Comparison of ENCODE assay signal across 8 cellular contexts in the genomic region with DNA sequence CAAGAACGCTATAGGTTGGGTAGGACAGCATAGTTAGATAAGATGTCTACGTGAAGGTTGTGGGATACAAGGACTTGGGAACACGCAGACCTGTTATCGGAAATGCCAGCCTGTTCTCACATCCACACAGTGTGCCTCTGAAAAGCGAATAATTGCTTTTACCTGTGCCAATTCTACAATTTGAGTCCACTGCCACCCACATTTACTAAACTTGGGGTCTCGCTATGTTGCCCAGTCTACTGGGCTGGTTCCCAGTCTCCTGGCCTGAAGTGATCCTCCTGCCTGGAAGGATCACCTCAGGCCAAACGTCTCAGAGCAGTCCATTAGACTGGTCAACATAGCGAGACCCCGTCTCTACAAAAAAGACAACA. TPM values are rescaled to one million over a fixed set of nuclear protein-coding genes. Genes with fewer than 3 reads are reported as not detected.
A peak's percentile ranks its signal among the peaks of the same experiment; 100 is the strongest.
DNase-seq lines count a peak whose midpoint lies in the region; ATAC-seq and TF ChIP-seq lines count a peak whose summit lies in the region.

No MANE protein-coding gene starts in this region.

- H3K36me3 ChIP-seq in gastrocnemius medialis: peaks cover 0 to 9% of the 10 kb centered on the region in 2 donors

- H3K27me3 Mint-ChIP-seq in T-helper 17 cell: no peaks in the 10 kb centered on the region

- in situ Hi-C loops in gastrocnemius medialis (cut with MboI; ENCODE audit: low sequenced_read_pairs in 4 of 4): loop anchor here in 2 of 4 donors (10.0 to 25.0 kb wide), 2 partner anchors 212 to 220 kb away; a partner anchor contains a TSS

- H3K9me3 ChIP-seq in T-helper 17 cell (ENCODE audit: control insufficient read depth, low read length, poor library complexity, severe bottlenecking): no peaks in the 10 kb centered on the region
- H3K9me3 ChIP-seq in gastrocnemius medialis: no peaks in the 10 kb centered on the region

- no peak for TF ChIP-seq POLR2A in gastrocnemius medialis (IDR thresholded peaks at IDR 0.05)

- ATAC-seq in GM21526 (IDR thresholded peaks at IDR 0.05; ENCODE audit: low FRiP score, unreplicated experiment) (peak; percentile 5), T-helper 17 cell (no peak), gastrocnemius medialis (no peak), GM21576 (IDR thresholded peaks at IDR 0.05; ENCODE audit: unreplicated experiment) (no peak)

- intact Hi-C loops in gastrocnemius medialis (cut with DNase I; ENCODE audit: low total_unique reads): loop anchor here (1.0 to 10.0 kb wide), 4 partner anchors 113 to 352 kb away; a partner anchor contains a TSS

- H3K4me3 Mint-ChIP-seq in T-helper 17 cell: peak overlapping the region; percentile 94

- no peaks in the 10 kb centered on the region for H3K27me3 ChIP-seq in gastrocnemius medialis

- peak overlapping the region; percentile 94 for H3K4me3 ChIP-seq in fibroblast of the aortic adventitia (ENCODE audit: low read depth, low read length)
- peak overlapping the region; percentile 81 to 97 (median 90) for H3K4me3 ChIP-seq in gastrocnemius medialis

- TF ChIP-seq CTCF in fibroblast of the aortic adventitia (IDR thresholded peaks at IDR 0.05; ENCODE audit: insufficient read depth, low read length) (no peak), gastrocnemius medialis (IDR thresholded peaks at IDR 0.05 in 4 of 5, conservative IDR thresholded peaks at IDR 0.05 in 1 of 5) (no peak)

- no peaks in the 10 kb centered on the region for H3K36me3 Mint-ChIP-seq in T-helper 17 cell (ENCODE audit: low read depth)

- peaks cover 12% of the 10 kb centered on the region for H3K4me1 Mint-ChIP-seq in T-helper 17 cell

- H3K27ac Mint-ChIP-seq in T-helper 17 cell: peak overlapping the region; percentile 98

- peaks cover 10 to 21% of the 10 kb centered on the region in 2 donors for H3K4me1 ChIP-seq in gastrocnemius medialis

- H3K27ac ChIP-seq in gastrocnemius medialis: peak overlapping the region; percentile 97 to 100 (median 100)

- no peak for DNase-seq in T-helper 17 cell
- no peak for DNase-seq in fibroblast of the aortic adventitia (ENCODE audit: low read depth)
- no peak for DNase-seq in gastrocnemius medialis
- DNase-seq in DMS114 treated with DMSO at 0.1 percent for 48 hours (lab: John Stamatoyannopoulos, UW; ENCODE audit: unreplicated experiment): no peak
- no peak for DNase-seq in NCI-H2081 (lab: John Stamatoyannopoulos, UW)
- no peak for DNase-seq in NCI-H345 treated with DMSO at 0.1 percent for 48 hours (lab: John Stamatoyannopoulos, UW; ENCODE audit: unreplicated experiment)

RNA-seq across cellular contexts. Expression of a gene that starts 0.8 kb away (rescaled TPM):
- 10 to 100 TPM; 28.5 to 37.5 TPM for total RNA-seq in T-helper 17 cell
- 20.0 and 24.9 TPM in 2 replicates for total RNA-seq in fibroblast of the aortic adventitia (ENCODE audit: low replicate concordance)
- 10 to 100 TPM; 25.5 to 33.0 (median 27.8) TPM for total RNA-seq in gastrocnemius medialis
